ENCODE assay signal across 18 cellular contexts in genomic region chr3:56917337-56917697, GRCh38.
DNase-seq lines count a peak whose midpoint lies in the region; ATAC-seq and TF ChIP-seq lines count a peak whose summit lies in the region.
"Had no signal": no experiment of that assay in that cellular context is flagged by ENCODE, and none has a peak within 500 bp of the region (broad histone marks: within the 10 kb centered on the region; RNA-seq: fewer than 3 reads in every experiment).

No MANE protein-coding gene starts in this region.

- CTCF ChIA-PET in activated CD4-positive, alpha-beta T cell treated with anti-CD3 and anti-CD28 coated beads for 36 hours (lab: Charles Lee): interaction anchor here (0.7 to 4.3 kb wide), 7 partner anchors 19 to 129 kb away, joined by 3 to 48 read pairs (median 3); no protein-coding TSS in a partner anchor

- H3K4me1 Mint-ChIP-seq in activated CD4-positive, alpha-beta T cell treated with anti-CD3 and anti-CD28 coated beads for 36 hours: peaks cover 81% of the 10 kb centered on the region

- peak overlapping the region; percentile 53 for H3K4me3 Mint-ChIP-seq in activated CD4-positive, alpha-beta T cell treated with anti-CD3 and anti-CD28 coated beads for 36 hours

- peak overlapping the region; percentile 86 for H3K4me2 ChIP-seq in KMS-11

- H3K27ac ChIP-seq in KMS-11 (peak overlapping the region; percentile 51; the same call in 1 of the 2 replicates), skin epidermis (peak overlapping the region in 13 of 21 experiments; percentile 18 to 90 (median 59))
- H3K27ac ChIP-seq: colonic mucosa had no signal

- no peaks in the 10 kb centered on the region for H3K36me3 ChIP-seq in KMS-11 (ENCODE audit: insufficient read depth)
- H3K36me3 ChIP-seq: colonic mucosa, esophagus muscularis mucosa, upper lobe of left lung had no signal

- no peaks in the 10 kb centered on the region for H3K27me3 Mint-ChIP-seq in activated CD4-positive, alpha-beta T cell treated with anti-CD3 and anti-CD28 coated beads for 36 hours

- ATAC-seq in activated CD4-positive, alpha-beta T cell treated with anti-CD3 and anti-CD28 coated beads for 36 hours: no peak
- no peak for ATAC-seq in activated naive CD4-positive, alpha-beta T cell treated with anti-CD3 and anti-CD28 coated beads, Interleukin-2, amount 50 U/mL, for 72 hours
- ATAC-seq in GM19023 (IDR thresholded peaks at IDR 0.05; ENCODE audit: unreplicated experiment): no peak
- ATAC-seq: HepG2 had no signal

- intact Hi-C loops in activated CD4-positive, alpha-beta T cell treated with anti-CD3 and anti-CD28 coated beads for 36 hours (cut with DNase I, micrococcal nuclease): loop anchor here (2.0 to 10.0 kb wide), 10 partner anchors 13 to 307 kb away; partner anchors contain the start of gene APPL1 (in 1 of the 2)

- TF ChIP-seq CTCF in KMS-11 (conservative IDR thresholded peaks at IDR 0.05; ENCODE audit: low read depth, low read length): no peak

- no peak for DNase-seq in activated CD4-positive, alpha-beta T cell treated with anti-CD3 and anti-CD28 coated beads for 36 hours
- no peak for DNase-seq in activated CD4-positive, alpha-beta T cell treated with anti-CD3 and anti-CD28 coated beads for 1 hour
- no peak for DNase-seq in activated naive CD4-positive, alpha-beta T cell treated with anti-CD3 and anti-CD28 coated beads, Interleukin-2, amount 50 U/mL, for 72 hours (ENCODE audit: low spot score in 2 of 2)
- DNase-seq in stimulated activated CD4-positive, alpha-beta T cell treated with anti-CD3 and anti-CD28 coated beads, Interleukin-4, amount 100 ng/mL, for 24 hours: no peak
- no peak for DNase-seq in 8988T
- DNase-seq: aorta; colonic mucosa; H7; kidney glomerular epithelial cell; NCI-H1048; NCI-H2227 treated with DMSO at 0.1 percent for 48 hours; NK-92 treated with Interleukin-12 subunit alpha and Interleukin-12 subunit beta, amount 100 ng/mL, for 24 hours; upper lobe of left lung had no signal

- peak overlapping the region; percentile 87 for H3K27ac Mint-ChIP-seq in activated CD4-positive, alpha-beta T cell treated with anti-CD3 and anti-CD28 coated beads for 36 hours
- peak overlapping the region; percentile 93 to 95 for H3K27ac Mint-ChIP-seq in activated naive CD4-positive, alpha-beta T cell treated with anti-CD3 and anti-CD28 coated beads, Interleukin-2, amount 50 U/mL, for 72 hours

- H4K20me1 ChIP-seq in KMS-11 (ENCODE audit: insufficient read depth): no peaks in the 10 kb centered on the region

- H3K4me1 ChIP-seq in KMS-11 (ENCODE audit: low read depth, poor library complexity, severe bottlenecking): peaks cover 78% of the 10 kb centered on the region
- H3K4me1 ChIP-seq: colonic mucosa had no signal

- POLR2A ChIA-PET in activated CD4-positive, alpha-beta T cell treated with anti-CD3 and anti-CD28 coated beads for 36 hours (lab: Charles Lee): interaction anchor here (0.6 to 2.0 kb wide), 5 partner anchors 41 to 117 kb away, joined by 3 to 10 read pairs (median 3); no protein-coding TSS in a partner anchor

- no peaks in the 10 kb centered on the region for H3K27me3 ChIP-seq in KMS-11 (ENCODE audit: insufficient read depth, low read depth)
- H3K27me3 ChIP-seq: colonic mucosa, esophagus muscularis mucosa, upper lobe of left lung had no signal

- no peak overlapping the region for H3K9ac ChIP-seq in KMS-11

- no peak overlapping the region for H3K4me3 ChIP-seq in KMS-11 (IDR thresholded peaks at IDR 0.05; ENCODE audit: insufficient read depth, low read depth, low read length)
- H3K4me3 ChIP-seq in skin epidermis: no peak overlapping the region
- H3K4me3 ChIP-seq: colonic mucosa, esophagus muscularis mucosa had no signal

- no peaks in the 10 kb centered on the region for H3K79me2 ChIP-seq in KMS-11 (ENCODE audit: insufficient read depth, low read depth)

- H3K9me3 Mint-ChIP-seq in activated CD4-positive, alpha-beta T cell treated with anti-CD3 and anti-CD28 coated beads for 36 hours (ENCODE audit: low read depth): no peaks in the 10 kb centered on the region
- H3K9me3 Mint-ChIP-seq in activated naive CD4-positive, alpha-beta T cell treated with anti-CD3 and anti-CD28 coated beads, Interleukin-2, amount 50 U/mL, for 72 hours: peaks cover 0 to 8% of the 10 kb centered on the region in 2 donors

- H2AFZ ChIP-seq in KMS-11 (ENCODE audit: low read depth): no peak overlapping the region

- H3K36me3 Mint-ChIP-seq in activated CD4-positive, alpha-beta T cell treated with anti-CD3 and anti-CD28 coated beads for 36 hours (ENCODE audit: low read depth): peaks cover 3% of the 10 kb centered on the region
- peaks cover 4 to 8% of the 10 kb centered on the region in 2 donors for H3K36me3 Mint-ChIP-seq in activated naive CD4-positive, alpha-beta T cell treated with anti-CD3 and anti-CD28 coated beads, Interleukin-2, amount 50 U/mL, for 72 hours
